8 cellular contexts compared by ENCODE assay signal in the genomic region with DNA sequence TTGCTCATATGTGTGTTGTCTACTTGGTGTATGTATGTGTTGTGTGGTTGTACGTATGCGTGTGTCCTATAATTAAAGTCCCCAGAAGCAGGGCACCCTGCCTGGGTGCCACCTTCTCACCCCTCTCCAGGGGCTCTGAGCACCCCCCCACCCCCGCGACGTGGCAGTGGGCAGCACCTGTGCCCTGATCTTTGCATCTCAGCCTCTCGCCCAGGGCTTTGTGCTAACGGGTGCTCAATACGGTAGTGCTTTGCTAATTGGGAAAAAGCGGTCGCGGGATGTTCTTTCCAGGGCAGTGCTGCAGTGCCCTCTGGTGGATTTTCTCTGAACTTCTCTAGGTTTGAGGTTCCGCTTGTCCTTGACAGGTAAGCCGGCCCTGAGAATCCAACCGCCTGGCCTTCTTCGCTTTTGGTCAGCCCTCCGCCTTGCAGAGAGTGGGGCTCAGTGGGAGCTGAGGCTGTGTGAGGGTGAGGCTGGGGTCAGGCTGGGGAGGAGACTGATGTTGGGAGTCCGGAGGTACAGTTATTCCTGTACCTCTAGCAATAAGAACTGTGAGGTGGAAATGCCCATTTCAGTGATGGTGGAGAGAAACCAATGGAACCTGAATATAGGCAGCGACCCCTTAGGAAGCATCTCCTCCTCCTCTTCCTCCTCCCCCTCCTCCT. TPM values are rescaled to one million over a fixed set of nuclear protein-coding genes. Genes with fewer than 3 reads are reported as not detected.
DNase-seq lines count a peak whose midpoint lies in the region; ATAC-seq and TF ChIP-seq lines count a peak whose summit lies in the region.

No MANE protein-coding gene starts in this region.

- H3K36me3 Mint-ChIP-seq in endothelial cell (ENCODE audit: low read depth, unreplicated experiment): no peaks in the 10 kb centered on the region

- no peak for ATAC-seq in HG02840 (IDR thresholded peaks at IDR 0.05; ENCODE audit: low FRiP score, unreplicated experiment)

- H3K4me1 Mint-ChIP-seq in endothelial cell (ENCODE audit: unreplicated experiment): peaks cover 8% of the 10 kb centered on the region

- H3K4me3 ChIP-seq in GM12865 (ENCODE audit: low read depth, low read length): no peak overlapping the region

- peak; percentile 85 for TF ChIP-seq CTCF in GM12865 (IDR thresholded peaks at IDR 0.05; ENCODE audit: insufficient read depth, low read depth, low read length, missing control alignments)
- peak; percentile 91 for TF ChIP-seq CTCF in endothelial cell (IDR thresholded peaks at IDR 0.05; ENCODE audit: unreplicated experiment)

- no peaks in the 10 kb centered on the region for H3K9me3 Mint-ChIP-seq in endothelial cell (ENCODE audit: unreplicated experiment)

- H3K27me3 Mint-ChIP-seq in endothelial cell (ENCODE audit: unreplicated experiment): peaks cover 2% of the 10 kb centered on the region

- H3K27ac Mint-ChIP-seq in endothelial cell (ENCODE audit: unreplicated experiment): peak overlapping the region; percentile 36

- H3K4me3 Mint-ChIP-seq in endothelial cell (ENCODE audit: unreplicated experiment): no peak overlapping the region

- peak; percentile 84 for DNase-seq in GM12865 (ENCODE audit: low read depth)
- DNase-seq in HuH-7.5 (ENCODE audit: low spot score): peak; percentile 66
- peak; percentile 67 for DNase-seq in NOMO-1 treated with dmso at 0.1 percent for 144 hours (lab: John Stamatoyannopoulos, UW; ENCODE audit: unreplicated experiment)
- peak in 2 of 3 experiments; percentile 32 to 65 for DNase-seq in activated CD8-positive, alpha-beta memory T cell treated with anti-CD3 and anti-CD28 coated beads for 48 hours (ENCODE audit: low read depth in 2 of 3, low spot score in 2 of 3)
- DNase-seq in endothelial cell (ENCODE audit: low spot score): peak; percentile 91
- DNase-seq in myocyte (ENCODE audit: low read depth): peak; percentile 86
- DNase-seq in stimulated activated CD8-positive, alpha-beta memory T cell treated with anti-CD3 and anti-CD28 coated beads, Interleukin-7, amount 100 ng/mL, for 4 hours (ENCODE audit: low read depth in 2 of 2): peak; percentile 31 to 59

RNA-seq across cellular contexts. Expression of a gene that starts 17.6 kb away (rescaled TPM):
- total RNA-seq in endothelial cell (ENCODE audit: unreplicated experiment): 4.3 TPM
- 23.2 and 23.6 TPM in 2 replicates for total RNA-seq in myocyte
- 20.7 TPM for polyA plus RNA-seq in myocyte (2012)
